In genomic region chr5:140882591-140882899, GRCh38 we compare ENCODE assay signal across 1 cellular context.
TF ChIP-seq lines count a peak whose summit lies in the region.

No MANE protein-coding gene starts in this region.

TF ChIP-seq in SK-N-SH treated with all-trans-retinoic acid at 6 μM for 48 hours, 23 proteins besides CTCF, POLR2A, EP300 and RAD21 (continued from another document):
- TF ChIP-seq TSHZ2 (CRISPR knock-in tag; IDR thresholded peaks at IDR 0.05), result no peak
- TF ChIP-seq PPARA (CRISPR knock-in tag; IDR thresholded peaks at IDR 0.05; ENCODE audit: borderline replicate concordance), result no peak
